30 cellular contexts compared by ENCODE assay signal in the genomic region with DNA sequence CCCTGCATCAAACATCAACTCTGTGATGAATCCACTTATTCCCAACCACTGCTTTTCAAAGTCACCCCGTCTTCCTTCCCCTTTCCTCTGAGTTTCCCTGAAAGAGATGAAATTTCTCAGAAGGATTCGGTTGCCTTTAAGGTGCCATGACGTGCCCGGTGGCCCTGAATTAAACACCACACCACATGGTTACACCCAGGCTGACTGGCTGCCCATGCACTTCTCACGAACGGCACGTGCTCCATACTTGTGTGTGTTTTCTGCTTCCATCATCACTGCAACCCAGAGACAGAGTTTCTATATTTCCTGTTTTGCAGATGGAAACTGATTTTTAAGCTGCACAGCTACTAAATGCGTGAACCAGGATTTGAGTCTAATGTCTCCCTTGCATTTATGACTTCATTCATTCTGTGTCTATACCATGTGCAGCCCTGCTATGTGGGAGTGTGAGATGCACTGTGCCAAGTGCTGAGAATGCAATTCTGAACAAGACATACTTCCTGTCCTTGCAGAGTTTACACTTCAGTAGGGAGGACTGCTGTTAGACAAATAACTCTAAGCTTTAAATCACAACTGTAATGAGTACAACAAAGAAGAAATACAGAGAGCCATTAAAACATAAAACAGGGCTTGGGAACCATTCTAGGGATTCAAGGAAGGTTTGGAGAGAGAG.
DNase-seq lines count a peak whose midpoint lies in the region; ATAC-seq, FAIRE-seq and TF ChIP-seq lines count a peak whose summit lies in the region.
"Had no signal": no experiment of that assay in that cellular context is flagged by ENCODE, and none has a peak within 500 bp of the region (broad histone marks: within the 10 kb centered on the region; RNA-seq: fewer than 3 reads in every experiment).

No MANE protein-coding gene starts in this region.

- H3K4me2 ChIP-seq in MM.1S (ENCODE audit: low read depth, low read length) (no peak overlapping the region), K562 (ENCODE audit: insufficient read depth, low read length) (no peak overlapping the region)
- H3K4me2 ChIP-seq: GM23338 had no signal

- in situ Hi-C loops in K562 (cut with MboI), result no loop called here

- H3K9me1 ChIP-seq in K562 (ENCODE audit: control insufficient read depth, insufficient read depth, low read length), result no peaks in the 10 kb centered on the region

- peaks cover 3% of the 10 kb centered on the region for H3K4me1 ChIP-seq in A673 (ENCODE audit: insufficient read depth, low read length, poor library complexity, severe bottlenecking)
- no peaks in the 10 kb centered on the region for H3K4me1 ChIP-seq in MM.1S (ENCODE audit: low read length)
- no peaks in the 10 kb centered on the region; a peak in 1 of 5 replicates for H3K4me1 ChIP-seq in K562 (replicated peaks in 1 of 2; ENCODE audit: control insufficient read depth in 2 of 2, insufficient read depth in 2 of 2, low read length in 2 of 2)
- no peaks in the 10 kb centered on the region for H3K4me1 ChIP-seq in right lobe of liver
- H3K4me1 ChIP-seq: esophagus squamous epithelium, psoas muscle had no signal

- H3F3A ChIP-seq in MM.1S (ENCODE audit: insufficient read depth, low read length), result no peaks in the 10 kb centered on the region

- 1% methylated on average over 7 of the region's 8 CpGs for WGBS in K562 (ENCODE audit: insufficient coverage, low coverage, missing lambda C conversion rate)
- WGBS in right lobe of liver (ENCODE audit: insufficient coverage, low coverage, low lambda C conversion rate, missing lambda C conversion rate), result 66% methylated on average over 8 of the region's 8 CpGs

- no peaks in the 10 kb centered on the region for H4K20me1 ChIP-seq in MM.1S (ENCODE audit: insufficient read depth, low read length)
- H4K20me1 ChIP-seq in K562 (replicated peaks; ENCODE audit: control insufficient read depth, insufficient read depth, low read length), result no peaks in the 10 kb centered on the region

- H3K9me3 Mint-ChIP-seq in activated CD4-positive, alpha-beta T cell treated with anti-CD3 and anti-CD28 coated beads, Interleukin-2, amount 10 ng/mL, durations not matched to agents 7 days and 5 days, result peaks cover 4% of the 10 kb centered on the region
- H3K9me3 Mint-ChIP-seq: activated naive CD4-positive, alpha-beta T cell treated with anti-CD3 and anti-CD28 coated beads, Interleukin-2, amount 10 ng/mL, durations not matched to agents 7 days and 5 days; activated T-helper 1 cell treated with anti-CD3 and anti-CD28 coated beads, Interleukin-12 subunit alpha, Interleukin-12 subunit beta, Interleukin-2, Interleukin-4 antibody, amounts not matched to agents 30 ng/mL and 10 ng/mL and 1 ng/mL, durations not matched to agents 14 hours and 24 hours and 36 hours; dendritic cell treated with granulocyte-macrophage colony-stimulating factor and Interleukin-4, amounts not matched to agents 40 ng/mL and 50 ng/mL, for 4 days; HFFc6 had no signal

- no peak overlapping the region for H3K4me3 Mint-ChIP-seq in activated CD4-positive, alpha-beta T cell treated with anti-CD3 and anti-CD28 coated beads, Interleukin-2, amount 10 ng/mL, durations not matched to agents 7 days and 5 days
- H3K4me3 Mint-ChIP-seq: activated B cell treated with CpG ODN at 0.5 μM for 24 hours; activated naive CD4-positive, alpha-beta T cell treated with anti-CD3 and anti-CD28 coated beads, Interleukin-2, amount 10 ng/mL, durations not matched to agents 7 days and 5 days; activated T-helper 1 cell treated with anti-CD3 and anti-CD28 coated beads, Interleukin-12 subunit alpha, Interleukin-12 subunit beta, Interleukin-2, Interleukin-4 antibody, amounts not matched to agents 30 ng/mL and 10 ng/mL and 1 ng/mL, durations not matched to agents 14 hours and 24 hours and 36 hours; CD4-positive, alpha-beta T cell; dendritic cell treated with granulocyte-macrophage colony-stimulating factor and Interleukin-4, amounts not matched to agents 40 ng/mL and 50 ng/mL, for 4 days; endodermal cell; GM23338; HFFc6; memory B cell had no signal

- TF ChIP-seq POLR2A in K562 (conservative IDR thresholded peaks at IDR 0.05) (no peak), right lobe of liver (IDR thresholded peaks at IDR 0.05) (no peak)

- no peak for FAIRE-seq in K562 (lab: Jason Lieb, UNC)
- FAIRE-seq: GM12891 had no signal

- H2AFZ ChIP-seq in MM.1S (ENCODE audit: low read length) (no peak overlapping the region), K562 (ENCODE audit: low read depth, low read length) (no peak overlapping the region)
- H2AFZ ChIP-seq: GM23338 had no signal

- H3K27ac ChIP-seq in A673 (ENCODE audit: low read depth, low read length, poor library complexity, severe bottlenecking) (no peak overlapping the region), MM.1S (ENCODE audit: low read length) (no peak overlapping the region), K562 (ENCODE audit: extremely low read depth, low read depth, low read length) (no peak overlapping the region), right lobe of liver (no peak overlapping the region)
- H3K27ac ChIP-seq: esophagus squamous epithelium, psoas muscle, thoracic aorta had no signal

- peaks cover 6% of the 10 kb centered on the region for H3K9me3 ChIP-seq in A673 (ENCODE audit: low read depth, low read length, poor library complexity, severe bottlenecking)
- H3K9me3 ChIP-seq in MM.1S (replicated peaks; ENCODE audit: insufficient read depth, low read length), result no peaks in the 10 kb centered on the region
- H3K9me3 ChIP-seq in K562 (replicated peaks; ENCODE audit: control insufficient read depth, insufficient read depth, low read depth, low read length), result no peaks in the 10 kb centered on the region
- H3K9me3 ChIP-seq in right lobe of liver, result no peaks in the 10 kb centered on the region
- H3K9me3 ChIP-seq: esophagus squamous epithelium, thoracic aorta had no signal

- H3K36me3 ChIP-seq in A673 (ENCODE audit: insufficient read depth, low read length, poor library complexity, severe bottlenecking) (no peaks in the 10 kb centered on the region), MM.1S (replicated peaks; ENCODE audit: insufficient read depth, low read length) (no peaks in the 10 kb centered on the region), K562 (ENCODE audit: control insufficient read depth, insufficient read depth, low read length) (no peaks in the 10 kb centered on the region), right lobe of liver (no peaks in the 10 kb centered on the region)
- H3K36me3 ChIP-seq: esophagus squamous epithelium, thoracic aorta had no signal

- H3K27me3 ChIP-seq in A673 (replicated peaks; ENCODE audit: insufficient read depth, low read depth, low read length, poor library complexity) (no peaks in the 10 kb centered on the region), MM.1S (replicated peaks; ENCODE audit: insufficient read depth, low read length) (no peaks in the 10 kb centered on the region), K562 (ENCODE audit: control insufficient read depth in 2 of 2, insufficient read depth in 2 of 2, low read length in 2 of 2) (peaks cover 0 to 15% of the 10 kb centered on the region in 2 experiments; a peak in 3 of 5 replicates), right lobe of liver (no peaks in the 10 kb centered on the region)
- H3K27me3 ChIP-seq: esophagus squamous epithelium had no signal

- POLR2A ChIA-PET in A673 (lab: Charles Lee; ENCODE audit: low non-redundant PET) (interaction anchor here (0.6 kb wide), 2 partner anchors 32 to 1278 kb away, joined by 3 read pairs; no protein-coding TSS in a partner anchor), K562 (lab: Yijun Ruan, JAX) (interaction anchor here (0.6 kb wide), 2 partner anchors 17 to 175 kb away, joined by 3 read pairs; no protein-coding TSS in a partner anchor)
- POLR2A ChIA-PET in activated CD4-positive, alpha-beta T cell treated with anti-CD3 and anti-CD28 coated beads, Interleukin-2, amount 10 ng/mL, durations not matched to agents 7 days and 5 days (lab: Charles Lee), result no interaction called here

- H3K27ac Mint-ChIP-seq in activated CD4-positive, alpha-beta T cell treated with anti-CD3 and anti-CD28 coated beads, Interleukin-2, amount 10 ng/mL, durations not matched to agents 7 days and 5 days, result no peak overlapping the region
- H3K27ac Mint-ChIP-seq: activated B cell treated with CpG ODN at 0.5 μM for 24 hours; activated naive CD4-positive, alpha-beta T cell treated with anti-CD3 and anti-CD28 coated beads, Interleukin-2, amount 10 ng/mL, durations not matched to agents 7 days and 5 days; activated T-helper 1 cell treated with anti-CD3 and anti-CD28 coated beads, Interleukin-12 subunit alpha, Interleukin-12 subunit beta, Interleukin-2, Interleukin-4 antibody, amounts not matched to agents 30 ng/mL and 10 ng/mL and 1 ng/mL, durations not matched to agents 14 hours and 24 hours and 36 hours; CD4-positive, alpha-beta T cell; dendritic cell treated with granulocyte-macrophage colony-stimulating factor and Interleukin-4, amounts not matched to agents 40 ng/mL and 50 ng/mL, for 4 days; endodermal cell; GM23338; HFFc6; memory B cell had no signal

- DNase-seq in A673 (ENCODE audit: low spot score) (peak; percentile 48), MM.1S (peak; percentile 45), K562 (ENCODE audit: extremely low read depth in 1 of 4, low spot score in 3 of 4) (no peak), right lobe of liver (no peak), amniotic stem cell (lab: John Stamatoyannopoulos, UW) (no peak), midbrain (lab: John Stamatoyannopoulos, UW) (no peak)
- no peak for DNase-seq in stimulated activated CD4-positive, alpha-beta T cell treated with anti-CD3 and anti-CD28 coated beads, Interleukin-2, amount 100 ng/mL, for 48 hours
- DNase-seq in activated CD4-positive, alpha-beta T cell treated with anti-CD3 and anti-CD28 coated beads, Interleukin-2, amount 10 ng/mL, durations not matched to agents 7 days and 5 days, result no peak
- DNase-seq: 8988T; activated B cell treated with CpG ODN at 0.5 μM for 24 hours; activated naive CD4-positive, alpha-beta T cell treated with anti-CD3 and anti-CD28 coated beads, Interleukin-2, amount 10 ng/mL, durations not matched to agents 7 days and 5 days; amygdala; CD4-positive, alpha-beta T cell; endodermal cell; esophagus squamous epithelium; HFFc6; hippocampal formation; NCI-H2081 treated with DMSO at 0.1 percent for 48 hours; NCI-H82; OCI-M1; psoas muscle; Right ventricle myocardium superior; stimulated activated naive CD8-positive, alpha-beta T cell treated with anti-CD3 and anti-CD28 coated beads, Interleukin-15, Interleukin-2, amounts not matched to agents 100 U/mL and 50 U/mL, for 24 hours had no signal

- no peak for TF ChIP-seq EP300 in K562 (IDR thresholded peaks at IDR 0.05; ENCODE audit: low read length)

- no peak for TF ChIP-seq RAD21 in K562 (CRISPR knock-in tag; conservative IDR thresholded peaks at IDR 0.05 in 1 of 2, IDR thresholded peaks at IDR 0.05 in 1 of 2)

- ATAC-seq in K562, result no peak
- ATAC-seq in right lobe of liver, result peak in 3 of 4 donors; percentile 33 to 41 (median 39)
- ATAC-seq: GM23338; left lobe of liver; psoas muscle; stimulated activated naive CD8-positive, alpha-beta T cell treated with anti-CD3 and anti-CD28 coated beads, Interleukin-15, Interleukin-2, amounts not matched to agents 100 U/mL and 50 U/mL, for 24 hours had no signal

- H3K9me2 ChIP-seq in MM.1S (replicated peaks; ENCODE audit: insufficient read depth, low read length), result no peaks in the 10 kb centered on the region

- intact Hi-C loops in A673 (cut with micrococcal nuclease; ENCODE audit: unreplicated experiment) (no loop called here), K562 (cut with micrococcal nuclease) (no loop called here), right lobe of liver (cut with DNase I) (no loop called here)

- no peaks in the 10 kb centered on the region for H3K4me1 Mint-ChIP-seq in activated CD4-positive, alpha-beta T cell treated with anti-CD3 and anti-CD28 coated beads, Interleukin-2, amount 10 ng/mL, durations not matched to agents 7 days and 5 days
- H3K4me1 Mint-ChIP-seq: activated B cell treated with CpG ODN at 0.5 μM for 24 hours; activated naive CD4-positive, alpha-beta T cell treated with anti-CD3 and anti-CD28 coated beads, Interleukin-2, amount 10 ng/mL, durations not matched to agents 7 days and 5 days; memory B cell had no signal

- no peaks in the 10 kb centered on the region for H3K36me3 Mint-ChIP-seq in activated CD4-positive, alpha-beta T cell treated with anti-CD3 and anti-CD28 coated beads, Interleukin-2, amount 10 ng/mL, durations not matched to agents 7 days and 5 days (ENCODE audit: low read depth)
- H3K36me3 Mint-ChIP-seq: activated naive CD4-positive, alpha-beta T cell treated with anti-CD3 and anti-CD28 coated beads, Interleukin-2, amount 10 ng/mL, durations not matched to agents 7 days and 5 days; memory B cell had no signal

- no peaks in the 10 kb centered on the region for H3K79me2 ChIP-seq in MM.1S (ENCODE audit: low read length)
- H3K79me2 ChIP-seq in K562 (ENCODE audit: control insufficient read depth, insufficient read depth, low read length), result no peaks in the 10 kb centered on the region

- CTCF ChIA-PET in A673 (lab: Charles Lee), result no interaction called here
- CTCF ChIA-PET in K562 (lab: Yijun Ruan, JAX; ENCODE audit: low intra/inter-chr PET ratio), result no interaction called here
- CTCF ChIA-PET in activated CD4-positive, alpha-beta T cell treated with anti-CD3 and anti-CD28 coated beads, Interleukin-2, amount 10 ng/mL, durations not matched to agents 7 days and 5 days (lab: Charles Lee), result interaction anchor here (0.5 kb wide), 1 partner anchor 605 kb away, joined by 4 read pairs; no protein-coding TSS in a partner anchor

- H3K9ac ChIP-seq in MM.1S (ENCODE audit: low read length) (no peak overlapping the region), K562 (ENCODE audit: insufficient read depth in 1 of 2, low read depth in 2 of 2, low read length in 2 of 2) (no peak overlapping the region)

- TF ChIP-seq CTCF in A673 (conservative IDR thresholded peaks at IDR 0.05; ENCODE audit: low read depth, low read length) (no peak), MM.1S (IDR thresholded peaks at IDR 0.05; ENCODE audit: low read length) (no peak), K562 (IDR thresholded peaks at IDR 0.05 in 2 of 3, conservative IDR thresholded peaks at IDR 0.05 in 1 of 3; ENCODE audit: insufficient read depth in 2 of 3, low read depth in 1 of 3, low read length in 3 of 3) (no peak), right lobe of liver (IDR thresholded peaks at IDR 0.05) (no peak)

- no peak overlapping the region for H3K4me3 ChIP-seq in A673 (ENCODE audit: low read depth, low read length, poor library complexity, severe bottlenecking)
- H3K4me3 ChIP-seq in MM.1S (ENCODE audit: low read length), result no peak overlapping the region
- no peak overlapping the region for H3K4me3 ChIP-seq in K562
- H3K4me3 ChIP-seq in right lobe of liver, result no peak overlapping the region
- H3K4me3 ChIP-seq: esophagus squamous epithelium, GM23338, psoas muscle, thoracic aorta had no signal

- BruUV-seq in A673 (replicated peaks; lab: Mats Ljungman, UMichigan), result no TSS peak
- BruUV-seq in K562 (replicated peaks; lab: Mats Ljungman, UMichigan), result no TSS peak

- H3K27me3 Mint-ChIP-seq in activated CD4-positive, alpha-beta T cell treated with anti-CD3 and anti-CD28 coated beads, Interleukin-2, amount 10 ng/mL, durations not matched to agents 7 days and 5 days, result peaks cover 3% of the 10 kb centered on the region

Comparison
In these comparisons a context has a peak if more than half of its experiments do, and no peak if none do; other contexts are left out.
1. DNase-seq: peak in A673 (single experiment) and MM.1S (single experiment); none in K562 (0 of 4), right lobe of liver (0 of 3), stimulated activated CD4-positive, alpha-beta T cell treated with anti-CD3 and anti-CD28 coated beads, Interleukin-2, amount 100 ng/mL, for 48 hours (0 of 2), amniotic stem cell (single experiment), midbrain (single experiment) and activated CD4-positive, alpha-beta T cell treated with anti-CD3 and anti-CD28 coated beads, Interleukin-2, amount 10 ng/mL, durations not matched to agents 7 days and 5 days (single experiment).